Comparison of ENCODE assay signal across 8 cellular contexts in genomic region chr1:66402194-66402593, GRCh38.
DNase-seq lines count a peak whose midpoint lies in the region; ATAC-seq and TF ChIP-seq lines count a peak whose summit lies in the region.

No MANE protein-coding gene starts in this region.

- TF ChIP-seq CTCF in GM13977 (IDR thresholded peaks at IDR 0.05; ENCODE audit: extremely low read depth, insufficient read depth, missing control alignments) (no peak), MM.1S (IDR thresholded peaks at IDR 0.05; ENCODE audit: low read length) (no peak), gastroesophageal sphincter (IDR thresholded peaks at IDR 0.05) (no peak), tibial nerve (IDR thresholded peaks at IDR 0.05) (no peak)

- in situ Hi-C loops in GM13977 (cut with MboI; ENCODE audit: low pct_unique_long_range_greater_than_20kb, low sequenced_read_pairs, unreplicated experiment) = no loop called here

- DNase-seq in GM13977 (ENCODE audit: low spot score) (peak; percentile 47), MM.1S (peak; percentile 53), tibial nerve (ENCODE audit: low spot score in 2 of 2) (peak; percentile 62 to 65), NCI-H510A (lab: John Stamatoyannopoulos, UW) (no peak), SW 1271 (lab: John Stamatoyannopoulos, UW) (no peak)
- DNase-seq in stimulated activated CD8-positive, alpha-beta memory T cell treated with anti-CD3 and anti-CD28 coated beads, Interleukin-4, amount 100 ng/mL, for 48 hours = no peak

- H3K9me3 ChIP-seq in MM.1S (replicated peaks; ENCODE audit: insufficient read depth, low read length) = no peaks in the 10 kb centered on the region
- no peaks in the 10 kb centered on the region for H3K9me3 ChIP-seq in gastroesophageal sphincter
- H3K9me3 ChIP-seq in tibial nerve = no peaks in the 10 kb centered on the region

- no peak overlapping the region for H3K9ac ChIP-seq in MM.1S (ENCODE audit: low read length)

- H3K4me3 ChIP-seq in MM.1S (ENCODE audit: low read length) (no peak overlapping the region), gastroesophageal sphincter (no peak overlapping the region), tibial nerve (no peak overlapping the region)

- peak overlapping the region; percentile 10 for H2AFZ ChIP-seq in MM.1S (ENCODE audit: low read length)

- TF ChIP-seq EP300 in gastroesophageal sphincter (IDR thresholded peaks at IDR 0.05) = no peak
- TF ChIP-seq EP300 in tibial nerve (IDR thresholded peaks at IDR 0.05) = peak in 1 of 2 donors; percentile 81

- no peaks in the 10 kb centered on the region for H3K9me2 ChIP-seq in MM.1S (replicated peaks; ENCODE audit: insufficient read depth, low read length)

- no peaks in the 10 kb centered on the region for H4K20me1 ChIP-seq in MM.1S (ENCODE audit: insufficient read depth, low read length)

- H3K4me2 ChIP-seq in MM.1S (ENCODE audit: low read depth, low read length) = peak overlapping the region; percentile 37

- no peaks in the 10 kb centered on the region for H3K27me3 ChIP-seq in MM.1S (replicated peaks; ENCODE audit: insufficient read depth, low read length)
- no peaks in the 10 kb centered on the region for H3K27me3 ChIP-seq in gastroesophageal sphincter
- no peaks in the 10 kb centered on the region for H3K27me3 ChIP-seq in tibial nerve

- 17 to 83% methylated on average over 1 of the region's 1 CpG for WGBS in gastroesophageal sphincter (ENCODE audit: low coverage in 1 of 2), 2 donors
- whole genome bisulfite sequencing in tibial nerve, 2 donors = 50 to 55% methylated on average over 1 of the region's 1 CpG

- H3K27ac ChIP-seq in MM.1S (ENCODE audit: low read length) = peak overlapping the region; percentile 54
- H3K27ac ChIP-seq in gastroesophageal sphincter = peak overlapping the region in 3 of 4 donors; percentile 50 to 55 (median 52)
- H3K27ac ChIP-seq in tibial nerve = peak overlapping the region in 2 of 4 donors; percentile 8 to 11

- H3K4me1 ChIP-seq in MM.1S (ENCODE audit: low read length) (peaks cover 26% of the 10 kb centered on the region), gastroesophageal sphincter (peaks cover 0 to 20% (median 5%) of the 10 kb centered on the region in 3 donors), tibial nerve (peaks cover 0 to 16% (median 2%) of the 10 kb centered on the region in 4 donors)

- no peaks in the 10 kb centered on the region for H3K36me3 ChIP-seq in MM.1S (replicated peaks; ENCODE audit: insufficient read depth, low read length)
- H3K36me3 ChIP-seq in gastroesophageal sphincter = no peaks in the 10 kb centered on the region
- no peaks in the 10 kb centered on the region for H3K36me3 ChIP-seq in tibial nerve

- H3K79me2 ChIP-seq in MM.1S (ENCODE audit: low read length) = no peaks in the 10 kb centered on the region

- 0 out of 2 replicates have a peak, but pooled peaks cover 8% of the 10 kb centered on the region for H3F3A ChIP-seq in MM.1S (ENCODE audit: insufficient read depth, low read length)

- ATAC-seq in GM21576 (IDR thresholded peaks at IDR 0.05; ENCODE audit: unreplicated experiment) (peak; percentile 84), gastroesophageal sphincter (peak; percentile 91)

- TF ChIP-seq POLR2A in gastroesophageal sphincter (IDR thresholded peaks at IDR 0.05) (no peak), tibial nerve (IDR thresholded peaks at IDR 0.05) (no peak)

Comparison
In these comparisons a context has a peak if more than half of its experiments do, and no peak if none do; other contexts are left out.
1. DNase-seq: peak in GM13977 (single experiment), MM.1S (single experiment) and tibial nerve (2 of 2); none in NCI-H510A (single experiment), stimulated activated CD8-positive, alpha-beta memory T cell treated with anti-CD3 and anti-CD28 coated beads, Interleukin-4, amount 100 ng/mL, for 48 hours (single experiment) and SW 1271 (0 of 2).